26 cellular contexts compared by ENCODE assay signal in genomic region chr21:42032968-42033367, GRCh38. TPM values are rescaled to one million over a fixed set of nuclear protein-coding genes. Genes with fewer than 3 reads are reported as not detected.
"Had no signal": no experiment of that assay in that cellular context is flagged by ENCODE, and none has a peak within 500 bp of the region (broad histone marks: within the 10 kb centered on the region; RNA-seq: fewer than 3 reads in every experiment).

No MANE protein-coding gene starts in this region.

- H3K9me3 ChIP-seq: ascending aorta, psoas muscle, right atrium auricular region had no signal

- H3K36me3 ChIP-seq: ascending aorta, brain microvascular endothelial cell, right atrium auricular region had no signal

- H3K4me1 ChIP-seq: ascending aorta, psoas muscle, right atrium auricular region had no signal

- H3K27me3 ChIP-seq: ascending aorta, brain microvascular endothelial cell, right atrium auricular region had no signal

- H3K27ac ChIP-seq: ascending aorta, brain microvascular endothelial cell, psoas muscle, right atrium auricular region, VCaP had no signal

- DNase-seq: activated CD4-positive, alpha-beta memory T cell treated with anti-CD3 and anti-CD28 coated beads, Interleukin-2, amount 10 ng/mL, durations not matched to agents 7 days and 5 days; activated CD4-positive, alpha-beta T cell treated with anti-CD3 and anti-CD28 coated beads, Interleukin-2, amount 10 ng/mL, durations not matched to agents 24 days and 14 days; brain microvascular endothelial cell; caudate nucleus; dermis blood vessel endothelial cell; effector CD8-positive, alpha-beta T cell; glutamatergic neuron; hippocampal formation; left cardiac atrium; natural killer cell; psoas muscle; stimulated activated CD4-positive, alpha-beta T cell treated with anti-CD3 and anti-CD28 coated beads, Interleukin-12 subunit alpha, Interleukin-12 subunit beta, amount 100 ng/mL, for 4 hours; stimulated activated CD4-positive, alpha-beta T cell treated with anti-CD3 and anti-CD28 coated beads, Interleukin-4, amount 100 ng/mL, for 4 hours; stimulated activated naive CD8-positive, alpha-beta T cell treated with anti-CD3 and anti-CD28 coated beads, Interleukin-15, Interleukin-2, amounts not matched to agents 100 U/mL and 50 U/mL, for 24 hours had no signal

- ATAC-seq: activated CD4-positive, CD25-positive, alpha-beta regulatory T cell treated with anti-CD3 and anti-CD28 coated beads, Interleukin-2, amount 50 U/mL, for 24 hours; activated naive CD4-positive, alpha-beta T cell treated with anti-CD3 and anti-CD28 coated beads, Interleukin-2, amount 50 U/mL, for 72 hours; left cardiac atrium; natural killer cell; psoas muscle; stimulated activated naive CD8-positive, alpha-beta T cell treated with anti-CD3 and anti-CD28 coated beads, Interleukin-15, Interleukin-2, amounts not matched to agents 100 U/mL and 50 U/mL, for 24 hours had no signal

- H3K4me3 ChIP-seq: ascending aorta, lung, psoas muscle, right atrium auricular region had no signal

RNA-seq across cellular contexts. Expression of gene UMODL1, which starts 38.1 kb away (rescaled TPM):
- total RNA-seq: activated CD4-positive, alpha-beta T cell treated with anti-CD3 and anti-CD28 coated beads, Interleukin-2, amount 10 ng/mL, durations not matched to agents 24 days and 14 days; activated T-helper 1 cell treated with anti-CD3 and anti-CD28 coated beads, Interleukin-12 subunit alpha, Interleukin-12 subunit beta, Interleukin-2, Interleukin-4 antibody, amounts not matched to agents 30 ng/mL and 10 ng/mL and 1 ng/mL, durations not matched to agents 14 hours and 24 hours and 36 hours; ascending aorta; dermis blood vessel endothelial cell; frontal cortex; left cardiac atrium; mesothelial cell of epicardium; osteocyte; psoas muscle; right atrium auricular region; urinary bladder had no signal
- polyA plus RNA-seq: adipose tissue, psoas muscle, urinary bladder had no signal
